In the genomic region with DNA sequence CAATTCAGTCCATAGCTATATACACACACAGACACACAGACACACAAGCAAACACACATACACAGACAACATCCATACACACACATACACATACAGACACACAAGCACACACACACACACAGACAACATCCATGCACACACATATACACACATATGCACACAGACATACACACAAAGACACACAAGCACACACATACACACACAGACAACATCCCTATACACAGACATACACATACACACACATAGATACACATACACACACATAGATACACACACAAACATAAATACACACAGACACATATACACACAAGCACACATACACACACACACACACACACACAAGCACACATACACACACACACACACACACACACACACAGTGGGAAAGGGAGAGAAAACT, we compare ENCODE assay signal across 23 cellular contexts.
"Had no signal": no experiment of that assay in that cellular context is flagged by ENCODE, and none has a peak within 500 bp of the region (broad histone marks: within the 10 kb centered on the region; RNA-seq: fewer than 3 reads in every experiment).

No MANE protein-coding gene starts in this region.

- H3K9me3 Mint-ChIP-seq: naive thymus-derived CD8-positive, alpha-beta T cell; nephron progenitor cell; stimulated activated effector memory CD8-positive, alpha-beta T cell treated with anti-CD3 and anti-CD28 coated beads, Interleukin-12 subunit alpha, Interleukin-12 subunit beta, amount 100 ng/mL, for 72 hours had no signal

- DNase-seq: dorsolateral prefrontal cortex; effector CD4-positive, alpha-beta T cell; foreskin fibroblast; gastrocnemius medialis; head of caudate nucleus; left ventricle myocardium superior; lower lobe of right lung; naive thymus-derived CD8-positive, alpha-beta T cell; nephron progenitor cell; nucleus accumbens; sigmoid colon; stimulated activated CD4-positive, alpha-beta T cell treated with anti-CD3 and anti-CD28 coated beads, Interleukin-2, amount 100 ng/mL, for 24 hours; stimulated activated CD4-positive, alpha-beta T cell treated with anti-CD3 and anti-CD28 coated beads, Interleukin-4, amount 100 ng/mL, for 24 hours; stimulated activated naive CD4-positive, alpha-beta T cell treated with Interleukin-2 at 50 U/mL for 16 hours; stomach; tibial artery; upper lobe of left lung had no signal

- H3K27ac Mint-ChIP-seq: nephron progenitor cell; stimulated activated effector memory CD8-positive, alpha-beta T cell treated with anti-CD3 and anti-CD28 coated beads, Interleukin-12 subunit alpha, Interleukin-12 subunit beta, amount 100 ng/mL, for 72 hours had no signal

- H3K36me3 ChIP-seq: gastrocnemius medialis, lower lobe of right lung, prostate gland, right atrium auricular region, sigmoid colon, stomach, tibial artery, upper lobe of left lung, vagina had no signal

- H3K27ac ChIP-seq: dorsolateral prefrontal cortex, gastrocnemius medialis, lower lobe of right lung, prostate gland, right atrium auricular region, sigmoid colon, stomach, tibial artery, upper lobe of left lung, vagina had no signal

- ATAC-seq: esophagus mucosa; gastrocnemius medialis; left ventricle myocardium superior; naive thymus-derived CD8-positive, alpha-beta T cell; stimulated activated effector memory CD8-positive, alpha-beta T cell treated with anti-CD3 and anti-CD28 coated beads, Interleukin-12 subunit alpha, Interleukin-12 subunit beta, amount 100 ng/mL, for 72 hours had no signal

- H3K27me3 ChIP-seq: gastrocnemius medialis, right atrium auricular region, tibial artery, upper lobe of left lung, vagina had no signal

- H3K4me1 ChIP-seq: gastrocnemius medialis, lower lobe of right lung, prostate gland, right atrium auricular region, sigmoid colon, stomach, tibial artery, upper lobe of left lung, vagina had no signal

- H3K4me1 Mint-ChIP-seq: nephron progenitor cell; stimulated activated effector memory CD8-positive, alpha-beta T cell treated with anti-CD3 and anti-CD28 coated beads, Interleukin-12 subunit alpha, Interleukin-12 subunit beta, amount 100 ng/mL, for 72 hours had no signal

- H3K4me3 ChIP-seq: dorsolateral prefrontal cortex, gastrocnemius medialis, lower lobe of right lung, prostate gland, right atrium auricular region, sigmoid colon, stomach, tibial artery, upper lobe of left lung, vagina had no signal

- H3K4me3 Mint-ChIP-seq: naive thymus-derived CD8-positive, alpha-beta T cell; nephron progenitor cell; stimulated activated effector memory CD8-positive, alpha-beta T cell treated with anti-CD3 and anti-CD28 coated beads, Interleukin-12 subunit alpha, Interleukin-12 subunit beta, amount 100 ng/mL, for 72 hours had no signal

- FAIRE-seq: keratinocyte had no signal

- H3K36me3 Mint-ChIP-seq: naive thymus-derived CD8-positive, alpha-beta T cell; stimulated activated effector memory CD8-positive, alpha-beta T cell treated with anti-CD3 and anti-CD28 coated beads, Interleukin-12 subunit alpha, Interleukin-12 subunit beta, amount 100 ng/mL, for 72 hours had no signal

- H3K9me3 ChIP-seq: gastrocnemius medialis, lower lobe of right lung, prostate gland, right atrium auricular region, sigmoid colon, stomach, tibial artery, upper lobe of left lung, vagina had no signal
